ENCODE assay signal across 12 cellular contexts in the genomic region with DNA sequence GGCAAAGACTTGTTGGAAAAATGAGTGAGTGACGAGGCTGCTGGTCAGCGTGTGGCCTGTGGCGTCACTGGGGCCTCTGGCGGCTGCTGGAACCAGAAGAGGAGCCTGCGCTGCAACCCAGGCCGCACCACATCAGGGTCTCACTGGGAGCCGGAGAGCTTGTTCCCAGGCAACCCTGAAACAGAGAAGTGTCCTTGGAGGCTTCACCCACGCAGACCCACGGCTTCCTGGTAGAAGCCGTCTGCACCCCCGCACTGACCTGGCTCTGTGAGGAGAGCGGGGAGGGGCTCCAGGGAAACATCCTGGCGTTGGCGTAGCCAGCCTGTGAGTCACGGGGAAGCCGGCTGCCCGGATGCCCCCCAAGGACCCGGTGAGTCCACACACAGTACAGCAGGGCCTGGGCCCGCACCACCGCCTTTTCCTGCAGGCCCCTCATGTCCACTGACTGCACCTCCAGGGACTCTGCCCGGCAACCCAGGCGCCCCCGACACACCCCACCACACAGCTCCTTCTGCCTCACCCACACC. TPM values are rescaled to one million over a fixed set of nuclear protein-coding genes. Genes with fewer than 3 reads are reported as not detected.
DNase-seq lines count a peak whose midpoint lies in the region; ATAC-seq and TF ChIP-seq lines count a peak whose summit lies in the region.
"Had no signal": no experiment of that assay in that cellular context is flagged by ENCODE, and none has a peak within 500 bp of the region (broad histone marks: within the 10 kb centered on the region; RNA-seq: fewer than 3 reads in every experiment).

No MANE protein-coding gene starts in this region.

- DNase-seq in chondrocyte (ENCODE audit: low spot score) (peak; percentile 95), iris pigment epithelial cell (ENCODE audit: low read depth) (peak; percentile 87), stromal cell of bone marrow (ENCODE audit: low read depth) (peak; percentile 93), LoVo (ENCODE audit: low spot score) (no peak), NCI-H1930 (lab: John Stamatoyannopoulos, UW) (no peak), Caco-2 (no peak)
- DNase-seq: activated CD8-positive, alpha-beta T cell treated with anti-CD3 and anti-CD28 coated beads for 36 hours; cerebellar nuclear complex had no signal

- H3K9me3 ChIP-seq in HEK293 (ENCODE audit: control insufficient read depth, insufficient read depth, low read depth, low read length) = no peaks in the 10 kb centered on the region
- no peaks in the 10 kb centered on the region for H3K9me3 ChIP-seq in Caco-2
- H3K9me3 ChIP-seq: prostate gland had no signal

- CTCF ChIA-PET in HEK293 (lab: Yijun Ruan, JAX) = no interaction called here
- CTCF ChIA-PET in Caco-2 (lab: Charles Lee) = no interaction called here

- intact Hi-C loops in Caco-2 (cut with micrococcal nuclease; ENCODE audit: unreplicated experiment) = no loop called here

- no peaks in the 10 kb centered on the region for H3K27me3 ChIP-seq in Caco-2 (replicated peaks; ENCODE audit: control insufficient read depth, insufficient read depth, low read length)

- no peak overlapping the region for H3K27ac ChIP-seq in HEK293 (ENCODE audit: extremely low read depth, low read depth, low read length)
- H3K27ac ChIP-seq: prostate gland had no signal

- H3K4me1 Mint-ChIP-seq in chondrocyte (ENCODE audit: low read depth) (peaks cover 39% of the 10 kb centered on the region), Caco-2 (ENCODE audit: low read depth, unreplicated experiment) (no peaks in the 10 kb centered on the region)

- no TSS peak for BruUV-seq in Caco-2 (replicated peaks; lab: Mats Ljungman, UMichigan)

- no peak for TF ChIP-seq CTCF in HEK293 (tag by site-specific recombination; IDR thresholded peaks at IDR 0.05)
- TF ChIP-seq CTCF in chondrocyte (IDR thresholded peaks at IDR 0.05) = no peak
- no peak for TF ChIP-seq CTCF in Caco-2 (IDR thresholded peaks at IDR 0.05; ENCODE audit: insufficient read depth in 1 of 2, low read depth in 1 of 2, low read length in 1 of 2, severe bottlenecking in 1 of 2, unreplicated experiment in 1 of 2)

- no peak for ATAC-seq in GM19324 (IDR thresholded peaks at IDR 0.05; ENCODE audit: low FRiP score, unreplicated experiment)
- ATAC-seq: activated CD8-positive, alpha-beta T cell treated with anti-CD3 and anti-CD28 coated beads for 36 hours had no signal

- H3K27me3 Mint-ChIP-seq in chondrocyte (ENCODE audit: low read depth) = no peaks in the 10 kb centered on the region
- H3K27me3 Mint-ChIP-seq in Caco-2 (ENCODE audit: insufficient read depth, unreplicated experiment) = no peaks in the 10 kb centered on the region

- H3K36me3 Mint-ChIP-seq in chondrocyte (ENCODE audit: low read depth) = no peaks in the 10 kb centered on the region
- no peaks in the 10 kb centered on the region for H3K36me3 Mint-ChIP-seq in Caco-2 (ENCODE audit: insufficient read depth, unreplicated experiment)

- H3K4me3 Mint-ChIP-seq in chondrocyte (ENCODE audit: unreplicated experiment) (no peak overlapping the region), Caco-2 (ENCODE audit: unreplicated experiment) (no peak overlapping the region)
- H3K4me3 Mint-ChIP-seq: activated CD8-positive, alpha-beta T cell treated with anti-CD3 and anti-CD28 coated beads for 36 hours had no signal

- no peaks in the 10 kb centered on the region for H3K9me3 Mint-ChIP-seq in chondrocyte (ENCODE audit: low read depth)
- H3K9me3 Mint-ChIP-seq in Caco-2 (ENCODE audit: unreplicated experiment) = no peaks in the 10 kb centered on the region
- H3K9me3 Mint-ChIP-seq: activated CD8-positive, alpha-beta T cell treated with anti-CD3 and anti-CD28 coated beads for 36 hours had no signal

- H3K4me3 ChIP-seq in HEK293 (ENCODE audit: low read depth, low read length) (no peak overlapping the region), Caco-2 (ENCODE audit: low read depth, low read length) (no peak overlapping the region)
- H3K4me3 ChIP-seq: prostate gland had no signal

- POLR2A ChIA-PET in HEK293 (lab: Yijun Ruan, JAX) = no interaction called here
- POLR2A ChIA-PET in Caco-2 (lab: Charles Lee) = no interaction called here

- H3K27ac Mint-ChIP-seq in chondrocyte (ENCODE audit: unreplicated experiment) (peak overlapping the region; percentile 96), Caco-2 (ENCODE audit: unreplicated experiment) (no peak overlapping the region)
- H3K27ac Mint-ChIP-seq: activated CD8-positive, alpha-beta T cell treated with anti-CD3 and anti-CD28 coated beads for 36 hours had no signal

- H3K36me3 ChIP-seq in HEK293 (ENCODE audit: control insufficient read depth in 2 of 2, insufficient read depth in 1 of 2, low read length in 2 of 2) = no peaks in the 10 kb centered on the region
- no peaks in the 10 kb centered on the region for H3K36me3 ChIP-seq in Caco-2 (ENCODE audit: control insufficient read depth, insufficient read depth, low read length)
- H3K36me3 ChIP-seq: prostate gland had no signal

- H3K4me1 ChIP-seq in HEK293 (ENCODE audit: control insufficient read depth, insufficient read depth, low read length) = no peaks in the 10 kb centered on the region
- 0 out of 2 replicates have a peak, but pooled peaks cover 4% of the 10 kb centered on the region for H3K4me1 ChIP-seq in Caco-2
- H3K4me1 ChIP-seq: prostate gland had no signal

TF ChIP-seq in HEK293, 187 proteins besides CTCF, POLR2A, EP300 and RAD21:
- TF ChIP-seq, protein P1, sequence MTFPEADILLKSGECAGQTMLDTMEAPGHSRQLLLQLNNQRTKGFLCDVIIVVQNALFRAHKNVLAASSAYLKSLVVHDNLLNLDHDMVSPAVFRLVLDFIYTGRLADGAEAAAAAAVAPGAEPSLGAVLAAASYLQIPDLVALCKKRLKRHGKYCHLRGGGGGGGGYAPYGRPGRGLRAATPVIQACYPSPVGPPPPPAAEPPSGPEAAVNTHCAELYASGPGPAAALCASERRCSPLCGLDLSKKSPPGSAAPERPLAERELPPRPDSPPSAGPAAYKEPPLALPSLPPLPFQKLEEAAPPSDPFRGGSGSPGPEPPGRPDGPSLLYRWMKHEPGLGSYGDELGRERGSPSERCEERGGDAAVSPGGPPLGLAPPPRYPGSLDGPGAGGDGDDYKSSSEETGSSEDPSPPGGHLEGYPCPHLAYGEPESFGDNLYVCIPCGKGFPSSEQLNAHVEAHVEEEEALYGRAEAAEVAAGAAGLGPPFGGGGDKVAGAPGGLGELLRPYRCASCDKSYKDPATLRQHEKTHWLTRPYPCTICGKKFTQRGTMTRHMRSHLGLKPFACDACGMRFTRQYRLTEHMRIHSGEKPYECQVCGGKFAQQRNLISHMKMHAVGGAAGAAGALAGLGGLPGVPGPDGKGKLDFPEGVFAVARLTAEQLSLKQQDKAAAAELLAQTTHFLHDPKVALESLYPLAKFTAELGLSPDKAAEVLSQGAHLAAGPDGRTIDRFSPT (tag by site-specific recombination; IDR thresholded peaks at IDR 0.05) = no peak
- TF ChIP-seq SETDB1 (IDR thresholded peaks at IDR 0.05; ENCODE audit: insufficient read length, low read length) (no peak), ZNF416 (tag by site-specific recombination; IDR thresholded peaks at IDR 0.05) (no peak), ZFHX2 (tag by site-specific recombination; conservative IDR thresholded peaks at IDR 0.05) (peak; percentile 25; the same call in 1 of the 2 replicates), ZNF830 (tag by site-specific recombination; IDR thresholded peaks at IDR 0.05; ENCODE audit: low read depth) (no peak), EGR2 (tag by site-specific recombination; IDR thresholded peaks at IDR 0.05; ENCODE audit: low read depth) (peak; percentile 50; the same call in 1 of the 2 replicates), ZNF837 (tag by site-specific recombination; IDR thresholded peaks at IDR 0.05) (no peak), REPIN1 (tag by site-specific recombination; IDR thresholded peaks at IDR 0.05; ENCODE audit: low read depth) (no peak)

RNA-seq across cellular contexts. Expression of gene COL6A1, which starts 57.4 kb away (rescaled TPM):
- total RNA-seq in chondrocyte = 994 to 1,063 TPM (median 1,052 TPM) in 3 replicates
- total RNA-seq in Caco-2 (2022) = 31.9 and 33.4 TPM in 2 replicates

RNA-seq across cellular contexts. Expression of gene COL6A2, which starts 59.0 kb away (rescaled TPM):
- total RNA-seq in chondrocyte (1,314 to 1,671 TPM (median 1,646 TPM) in 3 replicates), Caco-2 (2022) (8.8 and 11.1 TPM in 2 replicates)
- total RNA-seq: HT-29 had no signal

Comparison
In these comparisons a context has a peak if more than half of its experiments do, and no peak if none do; other contexts are left out.
1. DNase-seq: peak in chondrocyte (single experiment), iris pigment epithelial cell (single experiment) and stromal cell of bone marrow (single experiment); none in LoVo (single experiment), NCI-H1930 (0 of 2) and Caco-2 (0 of 2).
2. RNA of gene COL6A1, which starts 57.4 kb away (total RNA-seq): 994 to 1,063 TPM in chondrocyte; 31.9 to 33.4 TPM in Caco-2; every median in the first group is over 10 times any median in the second.
3. RNA of gene COL6A2, which starts 59.0 kb away (total RNA-seq): 1,314 to 1,671 TPM in chondrocyte; 8.8 to 11.1 TPM in Caco-2; every median in the first group is over 100 times any median in the second.